ENCODE assay signal across 11 cellular contexts in the genomic region with DNA sequence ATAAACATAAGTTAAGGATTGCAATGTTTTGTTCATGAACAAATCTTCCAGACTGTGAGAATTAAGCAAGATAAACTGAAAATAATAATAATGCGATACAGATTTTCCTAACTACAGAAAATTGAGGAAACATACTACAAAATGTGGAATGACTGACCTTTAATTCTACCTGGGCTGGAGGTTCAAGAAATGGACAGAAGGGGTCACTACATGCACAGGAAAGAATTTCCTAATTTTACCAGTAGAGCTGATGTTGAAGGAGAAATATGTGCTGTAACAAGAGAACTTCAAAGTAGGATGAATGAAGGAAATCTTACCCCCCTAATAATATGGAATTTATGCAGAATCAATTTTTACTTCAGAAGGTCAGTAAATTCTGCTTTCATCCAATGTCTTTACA.
DNase-seq lines count a peak whose midpoint lies in the region; ATAC-seq and TF ChIP-seq lines count a peak whose summit lies in the region.
"Had no signal": no experiment of that assay in that cellular context is flagged by ENCODE, and none has a peak within 500 bp of the region (broad histone marks: within the 10 kb centered on the region; RNA-seq: fewer than 3 reads in every experiment).

No MANE protein-coding gene starts in this region.

- no peaks in the 10 kb centered on the region for H3K4me1 ChIP-seq in Peyer's patch
- no peaks in the 10 kb centered on the region for H3K4me1 ChIP-seq in stomach
- H3K4me1 ChIP-seq: SJCRH30 had no signal

- in situ Hi-C loops in GM13976 (cut with MboI; ENCODE audit: low sequenced_read_pairs, unreplicated experiment) = no loop called here

- no peaks in the 10 kb centered on the region for H3K4me1 Mint-ChIP-seq in activated CD8-positive, alpha-beta T cell treated with anti-CD3 and anti-CD28 coated beads for 36 hours (ENCODE audit: low read depth)

- no peak overlapping the region for H3K27ac Mint-ChIP-seq in activated CD8-positive, alpha-beta T cell treated with anti-CD3 and anti-CD28 coated beads for 36 hours
- H3K27ac Mint-ChIP-seq: activated T-cell treated with anti-CD3 and anti-CD28 coated beads, Interleukin-2, amount 50 U/mL, for 72 hours had no signal

- H3K36me3 ChIP-seq in Peyer's patch (no peaks in the 10 kb centered on the region), stomach (peaks cover 0 to 6% (median 0%) of the 10 kb centered on the region in 4 donors)

- CTCF ChIA-PET in AG04449 (lab: Yijun Ruan, JAX) = interaction anchor here (0.9 to 1.5 kb wide), 5 partner anchors 38 to 330 kb away, joined by 3 to 7 read pairs (median 4); partner anchors contain the start of gene ZNF491
- CTCF ChIA-PET in activated CD8-positive, alpha-beta T cell treated with anti-CD3 and anti-CD28 coated beads for 36 hours (lab: Charles Lee) = interaction anchor here (1.3 to 1.8 kb wide), 3 partner anchors 15 to 138 kb away, joined by 3 to 7 read pairs (median 3); no protein-coding TSS in a partner anchor

- H3K4me3 ChIP-seq in AG04449 (ENCODE audit: low read depth, low read length) = no peak overlapping the region
- H3K4me3 ChIP-seq in Peyer's patch = no peak overlapping the region
- no peak overlapping the region for H3K4me3 ChIP-seq in fibroblast of mammary gland (ENCODE audit: control insufficient read depth, low read depth, low read length)
- no peak overlapping the region for H3K4me3 ChIP-seq in stomach
- H3K4me3 ChIP-seq: SJCRH30 had no signal

- no peak overlapping the region for H3K27ac ChIP-seq in Peyer's patch
- H3K27ac ChIP-seq in stomach = no peak overlapping the region
- H3K27ac ChIP-seq: epithelial cell of prostate, SJCRH30 had no signal

- POLR2A ChIA-PET in AG04449 (lab: Yijun Ruan, JAX) = no interaction called here
- POLR2A ChIA-PET in activated CD8-positive, alpha-beta T cell treated with anti-CD3 and anti-CD28 coated beads for 36 hours (lab: Charles Lee) = no interaction called here

- DNase-seq in AG04449 (ENCODE audit: low read depth, low spot score) (no peak), GM13976 (ENCODE audit: low spot score) (peak; percentile 61), Peyer's patch (no peak), fibroblast of mammary gland (ENCODE audit: low read depth) (peak; percentile 10), stomach (no peak)
- no peak for DNase-seq in activated CD8-positive, alpha-beta T cell treated with anti-CD3 and anti-CD28 coated beads for 36 hours
- DNase-seq: activated T-cell treated with anti-CD3 and anti-CD28 coated beads, Interleukin-2, amount 50 U/mL, for 72 hours had no signal

- no peak overlapping the region for H3K4me3 Mint-ChIP-seq in activated CD8-positive, alpha-beta T cell treated with anti-CD3 and anti-CD28 coated beads for 36 hours
- H3K4me3 Mint-ChIP-seq: activated T-cell treated with anti-CD3 and anti-CD28 coated beads, Interleukin-2, amount 50 U/mL, for 72 hours had no signal

- H3K9me3 ChIP-seq in Peyer's patch (no peaks in the 10 kb centered on the region), stomach (no peaks in the 10 kb centered on the region)

- no peak for ATAC-seq in activated CD8-positive, alpha-beta T cell treated with anti-CD3 and anti-CD28 coated beads for 36 hours
- ATAC-seq in HG02571 (IDR thresholded peaks at IDR 0.05; ENCODE audit: unreplicated experiment) (no peak), GM18520 (IDR thresholded peaks at IDR 0.05; ENCODE audit: unreplicated experiment) (no peak)
- ATAC-seq: activated T-cell treated with anti-CD3 and anti-CD28 coated beads, Interleukin-2, amount 50 U/mL, for 72 hours had no signal

- TF ChIP-seq POLR2A in Peyer's patch (IDR thresholded peaks at IDR 0.05) = no peak
- TF ChIP-seq POLR2A in stomach (IDR thresholded peaks at IDR 0.05) = no peak

- peaks cover 2% of the 10 kb centered on the region for H3K27me3 Mint-ChIP-seq in activated CD8-positive, alpha-beta T cell treated with anti-CD3 and anti-CD28 coated beads for 36 hours

- intact Hi-C loops in activated CD8-positive, alpha-beta T cell treated with anti-CD3 and anti-CD28 coated beads for 36 hours (cut with micrococcal nuclease) = no loop called here
- intact Hi-C loops in stomach (cut with DNase I; ENCODE audit: low total_unique reads) = no loop called here

- 94 to 100% (median 95%) methylated on average over 1 of the region's 1 CpG for WGBS in stomach, 5 donors

- TF ChIP-seq EP300 in stomach (IDR thresholded peaks at IDR 0.05) = no peak

- H3K36me3 Mint-ChIP-seq in activated CD8-positive, alpha-beta T cell treated with anti-CD3 and anti-CD28 coated beads for 36 hours (ENCODE audit: low read depth) = peaks cover 2% of the 10 kb centered on the region

- H3K27me3 ChIP-seq in Peyer's patch (no peaks in the 10 kb centered on the region), stomach (no peaks in the 10 kb centered on the region)
- H3K27me3 ChIP-seq: SJCRH30 had no signal

- TF ChIP-seq CTCF in AG04449 (IDR thresholded peaks at IDR 0.05; ENCODE audit: insufficient read depth, low read length, missing control alignments) (peak; percentile 3), GM13976 (IDR thresholded peaks at IDR 0.05; ENCODE audit: borderline replicate concordance, control extremely low read depth, extremely low read depth, insufficient read depth, missing control alignments) (peak; percentile 35), Peyer's patch (IDR thresholded peaks at IDR 0.05) (peak in 4 of 6 experiments; percentile 19 to 61 (median 45)), fibroblast of mammary gland (conservative IDR thresholded peaks at IDR 0.05; ENCODE audit: control insufficient read depth, insufficient read depth, low read depth, low read length) (peak; percentile 11), stomach (IDR thresholded peaks at IDR 0.05) (peak in 1 of 7 experiments; percentile 8)
- TF ChIP-seq CTCF in activated CD8-positive, alpha-beta T cell treated with anti-CD3 and anti-CD28 coated beads for 36 hours (IDR thresholded peaks at IDR 0.05) = no peak

- peaks cover 2% of the 10 kb centered on the region for H3K9me3 Mint-ChIP-seq in activated CD8-positive, alpha-beta T cell treated with anti-CD3 and anti-CD28 coated beads for 36 hours

Comparison
In these comparisons a context has a peak if more than half of its experiments do, and no peak if none do; other contexts are left out.
1. DNase-seq: peak in GM13976 (single experiment) and fibroblast of mammary gland (single experiment); none in AG04449 (single experiment), Peyer's patch (0 of 3), activated CD8-positive, alpha-beta T cell treated with anti-CD3 and anti-CD28 coated beads for 36 hours (single experiment) and stomach (single experiment).